In the genomic region with DNA sequence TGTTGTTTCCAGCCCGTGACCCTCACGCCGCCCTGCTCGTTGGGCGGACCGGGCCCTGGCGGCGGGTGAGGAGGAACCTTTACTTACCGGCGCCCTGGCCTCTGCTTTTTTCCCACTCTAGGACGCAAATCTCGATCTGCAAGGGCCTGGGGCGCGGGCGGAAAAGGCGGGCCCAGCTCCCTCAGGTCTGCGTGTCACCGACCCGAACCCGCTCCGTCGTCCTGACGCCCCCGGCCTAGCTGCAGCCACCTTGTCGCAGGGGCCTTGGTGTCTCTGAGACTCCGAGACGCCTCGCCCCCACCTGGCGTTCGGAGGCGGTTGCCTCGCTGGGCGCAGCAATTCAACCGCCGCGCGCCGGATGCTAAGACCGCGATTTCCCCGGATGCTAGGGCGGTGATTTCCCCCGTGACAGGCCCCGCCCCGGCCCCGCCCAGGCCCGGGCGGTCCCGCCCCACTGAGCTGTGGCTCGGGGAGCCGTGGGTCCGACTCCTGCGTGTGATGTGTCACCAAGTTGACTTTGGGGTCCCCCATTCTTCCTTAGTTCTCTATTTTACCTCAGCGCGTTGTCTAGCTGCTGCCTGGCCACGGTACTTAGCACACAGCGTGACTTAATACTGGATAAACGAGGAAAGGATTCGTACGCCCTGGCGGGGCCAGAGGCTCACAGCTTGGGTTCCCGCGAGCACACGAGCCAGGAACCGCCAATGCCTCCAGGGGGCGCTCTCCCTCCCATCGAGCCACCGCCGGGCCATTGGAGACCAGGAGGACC, we compare ENCODE assay signal across 8 cellular contexts. TPM values are rescaled to one million over a fixed set of nuclear protein-coding genes. Genes with fewer than 3 reads are reported as not detected.
A peak's percentile ranks its signal among the peaks of the same experiment; 100 is the strongest.
DNase-seq lines count a peak whose midpoint lies in the region; ATAC-seq and TF ChIP-seq lines count a peak whose summit lies in the region.

TSS of gene RPL39L (minus strand) at position 371 of the 769 bp plus-strand sequence. CDS start 18,196 bp downstream, outside the sequence.

- peak within 1 kb of the TSS; percentile 97 for H3K4ac ChIP-seq in IMR-90 (ENCODE audit: low read depth, low read length)

- H3K36me3 Mint-ChIP-seq in activated naive CD4-positive, alpha-beta T cell treated with anti-CD3 and anti-CD28 coated beads, Interleukin-2, amount 50 U/mL, for 72 hours = peaks cover 22 to 55% of the 10 kb centered on the region in 2 donors
- peaks cover 24% of the 10 kb centered on the region for H3K36me3 Mint-ChIP-seq in type B pancreatic cell

- H2BK120ac ChIP-seq in IMR-90 (ENCODE audit: low read depth, low read length) = peak within 1 kb of the TSS; percentile 97

- no peaks in the 10 kb centered on the region for H3K9me3 ChIP-seq in IMR-90 (ENCODE audit: control insufficient read depth, insufficient read depth, low read length)
- no peaks in the 10 kb centered on the region for H3K9me3 ChIP-seq in cardiac muscle cell (ENCODE audit: low read depth)

- H3K27ac ChIP-seq in IMR-90 (ENCODE audit: insufficient read depth, low read length) (peak within 1 kb of the TSS; percentile 63), cardiac muscle cell (no peak within 1 kb of the TSS)

- 3% methylated on average over 23 of the region's 69 CpGs; no CpG with 5 or more reads in 1 of the 2 experiments for WGBS in IMR-90 (ENCODE audit: extremely low coverage in 2 of 2, insufficient read length in 1 of 2), 2 experiments

- peak within 1 kb of the TSS; percentile 93 for H3K56ac ChIP-seq in IMR-90 (ENCODE audit: extremely low read depth, insufficient read depth, low read length)

- H3K4me3 ChIP-seq in IMR-90 (ENCODE audit: insufficient read depth, low read depth, low read length) (peak within 1 kb of the TSS; percentile 67), cardiac muscle cell (peak within 1 kb of the TSS; percentile 35)

- CTCF ChIA-PET in IMR-90 (lab: Yijun Ruan, JAX) = interaction anchor here (0.6 to 2.3 kb wide), 24 partner anchors 9 to 1692 kb away, joined by 3 to 13 read pairs (median 4); no protein-coding TSS in a partner anchor

- peaks cover 14 to 25% of the 10 kb centered on the region in 2 donors for H3K9me3 Mint-ChIP-seq in activated naive CD4-positive, alpha-beta T cell treated with anti-CD3 and anti-CD28 coated beads, Interleukin-2, amount 50 U/mL, for 72 hours
- peaks cover 6% of the 10 kb centered on the region for H3K9me3 Mint-ChIP-seq in type B pancreatic cell

- TF ChIP-seq RAD21 in IMR-90 (IDR thresholded peaks at IDR 0.05; ENCODE audit: low read length) = peak; percentile 45

- H2AK9ac ChIP-seq in IMR-90 (replicated peaks; ENCODE audit: low read depth, low read length, poor library complexity) = peak within 1 kb of the TSS; percentile 22

- peak within 1 kb of the TSS; percentile 85 for H3K23ac ChIP-seq in IMR-90 (ENCODE audit: low read depth, low read length)

- H3K36me3 ChIP-seq in IMR-90 (ENCODE audit: control insufficient read depth, insufficient read depth, low read length) = no peaks in the 10 kb centered on the region
- H3K36me3 ChIP-seq in cardiac muscle cell = no peaks in the 10 kb centered on the region

- dilution Hi-C loops in IMR-90 (cut with HindIII; ENCODE audit: low sequenced_read_pairs, unreplicated experiment) = no loop called here

- DNase-seq in DMS79 (lab: John Stamatoyannopoulos, UW) = peak; percentile 32
- peak; percentile 76 for DNase-seq in IMR-90
- peak; percentile 84 for DNase-seq in SK-N-DZ (ENCODE audit: low spot score)
- peak; percentile 94 for DNase-seq in activated naive CD4-positive, alpha-beta T cell treated with anti-CD3 and anti-CD28 coated beads, Interleukin-2, amount 50 U/mL, for 72 hours (ENCODE audit: low spot score in 2 of 2)
- peak; percentile 91 for DNase-seq in cardiac muscle cell (ENCODE audit: low read depth in 1 of 2, low spot score in 1 of 2)
- peak; percentile 55 to 96 (median 75) for DNase-seq in posterior cingulate gyrus
- peak; percentile 87 for DNase-seq in type B pancreatic cell (ENCODE audit: extremely low spot score, unreplicated experiment)

- H3K14ac ChIP-seq in IMR-90 (replicated peaks; ENCODE audit: low read depth, low read length) = peak within 1 kb of the TSS; percentile 96

- TF ChIP-seq CTCF in IMR-90 (conservative IDR thresholded peaks at IDR 0.05; ENCODE audit: low read depth, low read length) = peak; percentile 89
- TF ChIP-seq CTCF in cardiac muscle cell (IDR thresholded peaks at IDR 0.05; ENCODE audit: low read depth, low read length) = peak; percentile 98
- peak; percentile 98 for TF ChIP-seq CTCF in type B pancreatic cell (conservative IDR thresholded peaks at IDR 0.05)

- POLR2A ChIA-PET in IMR-90 (lab: Charles Lee; ENCODE audit: unreplicated experiment) = no interaction called here

- peak within 1 kb of the TSS; percentile 93; the same call in 1 of the 2 replicates for H2BK20ac ChIP-seq in IMR-90 (ENCODE audit: low read depth, low read length)

- no peaks in the 10 kb centered on the region for H3K9me1 ChIP-seq in IMR-90 (ENCODE audit: insufficient read depth, low read length)

- H3K4me3 Mint-ChIP-seq in type B pancreatic cell = peak within 1 kb of the TSS; percentile 94

- peak within 1 kb of the TSS; percentile 55 for H2BK5ac ChIP-seq in IMR-90 (ENCODE audit: low read depth, low read length, poor library complexity, severe bottlenecking)

- H3K27me3 ChIP-seq in IMR-90 (ENCODE audit: control insufficient read depth, insufficient read depth, low read length) (peaks cover 6% of the 10 kb centered on the region), cardiac muscle cell (no peaks in the 10 kb centered on the region)

- BruUV-seq in IMR-90 (replicated peaks; lab: Mats Ljungman, UMichigan) = no TSS peak

- H3K9ac ChIP-seq in IMR-90 (ENCODE audit: low read depth, low read length) = peak within 1 kb of the TSS; percentile 78

- in situ Hi-C loops in IMR-90 (cut with MboI; ENCODE audit: low sequenced_read_pairs) = no loop called here

- H3K4me2 ChIP-seq in IMR-90 (ENCODE audit: low read depth, low read length) = peak within 1 kb of the TSS; percentile 73

- H3K27me3 Mint-ChIP-seq in type B pancreatic cell = peaks cover 4% of the 10 kb centered on the region

- peak within 1 kb of the TSS; percentile 99 for H2AFZ ChIP-seq in IMR-90 (replicated peaks; ENCODE audit: low read length, poor library complexity)

- peaks cover 3 to 23% of the 10 kb centered on the region in 2 experiments for H3K79me1 ChIP-seq in IMR-90 (ENCODE audit: low read depth in 1 of 2, low read length in 2 of 2)

- TF ChIP-seq POLR2A in IMR-90 (IDR thresholded peaks at IDR 0.05; ENCODE audit: low read depth, low read length) = 0 out of 2 replicates have a peak, but pooled peaks have one; percentile 18

- peak within 1 kb of the TSS; percentile 96 for H4K91ac ChIP-seq in IMR-90 (ENCODE audit: insufficient read depth, low read depth, low read length)

- H3K4me1 ChIP-seq in IMR-90 (ENCODE audit: control insufficient read depth, insufficient read depth, low read length) (no peaks in the 10 kb centered on the region), cardiac muscle cell (ENCODE audit: low read depth) (peaks cover 4% of the 10 kb centered on the region)

- intact Hi-C loops in IMR-90 (cut with micrococcal nuclease) = loop anchor here (1.0 kb wide), 1 partner anchor 575 kb away; no protein-coding TSS in a partner anchor
- intact Hi-C loops in posterior cingulate gyrus (cut with DNase I) = no loop called here

- ATAC-seq in GM21526 (IDR thresholded peaks at IDR 0.05; ENCODE audit: low FRiP score, unreplicated experiment) = peak; percentile 96
- peak; percentile 99 for ATAC-seq in IMR-90 (ENCODE audit: low read depth)
- ATAC-seq in activated naive CD4-positive, alpha-beta T cell treated with anti-CD3 and anti-CD28 coated beads, Interleukin-2, amount 50 U/mL, for 72 hours = peak; percentile 92 to 98

- peak within 1 kb of the TSS; percentile 91 to 94 for H3K27ac Mint-ChIP-seq in activated naive CD4-positive, alpha-beta T cell treated with anti-CD3 and anti-CD28 coated beads, Interleukin-2, amount 50 U/mL, for 72 hours
- peak within 1 kb of the TSS; percentile 90 for H3K27ac Mint-ChIP-seq in type B pancreatic cell

- no peaks in the 10 kb centered on the region for H4K20me1 ChIP-seq in IMR-90 (ENCODE audit: insufficient read depth, low read length)

- H3K18ac ChIP-seq in IMR-90 (ENCODE audit: low read depth, low read length) = peak within 1 kb of the TSS; percentile 81

- peak within 1 kb of the TSS; percentile 58 for H4K5ac ChIP-seq in IMR-90 (ENCODE audit: low read depth, low read length)

- peak within 1 kb of the TSS; percentile 89; the same call in 2 of the 3 replicates for H2BK15ac ChIP-seq in IMR-90 (ENCODE audit: low read depth, low read length)

- no peaks in the 10 kb centered on the region for H3K4me1 Mint-ChIP-seq in type B pancreatic cell (ENCODE audit: unreplicated experiment)

- peak within 1 kb of the TSS; percentile 69 to 95 for H4K8ac ChIP-seq in IMR-90 (ENCODE audit: low read depth in 2 of 2, low read length in 2 of 2)

- H2AK5ac ChIP-seq in IMR-90 (ENCODE audit: low read depth, low read length) = no peak within 1 kb of the TSS; the same call in 1 of the 2 replicates

TF ChIP-seq in IMR-90, 13 proteins besides CTCF, POLR2A, EP300 and RAD21:
- TF ChIP-seq MAZ (IDR thresholded peaks at IDR 0.05; ENCODE audit: borderline replicate concordance, low read depth, low read length) = peak; percentile 49; the same call in 1 of the 2 replicates
- no peak for TF ChIP-seq FOS (IDR thresholded peaks at IDR 0.05; ENCODE audit: low read depth, low read length)
- no peak for TF ChIP-seq RFX5 (IDR thresholded peaks at IDR 0.05; ENCODE audit: low read depth, low read length)
- peak; percentile 29; the same call in 1 of the 2 replicates for TF ChIP-seq MXI1 (IDR thresholded peaks at IDR 0.05; ENCODE audit: borderline replicate concordance, low read depth, low read length)
- peak; percentile 40 for TF ChIP-seq SMC3 (IDR thresholded peaks at IDR 0.05; ENCODE audit: low read depth, low read length)
TF ChIP-seq in IMR-90: peak in this region for 3.

RNA-seq across cellular contexts. Expression of gene RPL39L, which starts in this region (rescaled TPM):
- total RNA-seq in IMR-90 (2012; rRNA removed) (32.5 and 34.6 TPM in 2 replicates), cardiac muscle cell (29.7 and 56.2 TPM in 2 replicates), type B pancreatic cell (ENCODE audit: low replicate concordance) (8.4 and 14.9 TPM in 2 replicates)
- polyA plus RNA-seq in IMR-90 (2012; rRNA removed) (18.1 and 22.1 TPM in 2 replicates), cardiac muscle cell (24.8 and 59.8 TPM in 2 replicates)
- polyA plus RNA-seq in IMR-90 (2012; cell fraction: cytosol; rRNA removed) = 8.4 and 18.9 TPM in 2 replicates
- polyA plus RNA-seq in IMR-90 (2012; cell fraction: nucleus; rRNA removed; ENCODE audit: low replicate concordance) = 4.1 and 7.0 TPM in 2 replicates
- polyA plus RNA-seq in SK-N-DZ (2014; cell fraction: cytosol; rRNA removed) = 78.2 and 110 TPM in 2 replicates
- 37.2 and 55.6 TPM in 2 replicates for polyA plus RNA-seq in SK-N-DZ (2014; cell fraction: nucleus; rRNA removed)
- total RNA-seq in activated naive CD4-positive, alpha-beta T cell treated with anti-CD3 and anti-CD28 coated beads, Interleukin-2, amount 50 U/mL, for 72 hours = 10 to 100 TPM; 15.5 to 19.3 TPM

Comparison
In these comparisons a context has a peak if more than half of its experiments do, and no peak if none do; other contexts are left out.
1. DNase-seq: peak in every context shown above with its lines; median percentile 94 in activated naive CD4-positive, alpha-beta T cell treated with anti-CD3 and anti-CD28 coated beads, Interleukin-2, amount 50 U/mL, for 72 hours; 91 in cardiac muscle cell; 87 in type B pancreatic cell; 84 in SK-N-DZ; 76 in IMR-90; 75 in posterior cingulate gyrus; 32 in DMS79.